27 cellular contexts compared by ENCODE assay signal in genomic region chr2:119480718-119481142, GRCh38. TPM values are rescaled to one million over a fixed set of nuclear protein-coding genes. Genes with fewer than 3 reads are reported as not detected.
DNase-seq lines count a peak whose midpoint lies in the region; ATAC-seq, FAIRE-seq and TF ChIP-seq lines count a peak whose summit lies in the region.
"Had no signal": no experiment of that assay in that cellular context is flagged by ENCODE, and none has a peak within 500 bp of the region (broad histone marks: within the 10 kb centered on the region; RNA-seq: fewer than 3 reads in every experiment).

No MANE protein-coding gene starts in this region.

- CTCF ChIA-PET in T-cell (lab: Charles Lee): no interaction called here

- no peaks in the 10 kb centered on the region for H3K4me1 Mint-ChIP-seq in T-cell
- H3K4me1 Mint-ChIP-seq: activated naive CD4-positive, alpha-beta T cell treated with anti-CD3 and anti-CD28 coated beads, Interleukin-2, amount 50 U/mL, for 24 hours; CD4-positive, CD25-positive, alpha-beta regulatory T cell had no signal

- POLR2A ChIA-PET in T-cell (lab: Charles Lee): no interaction called here

- no peaks in the 10 kb centered on the region for H3K9me3 Mint-ChIP-seq in T-cell
- H3K9me3 Mint-ChIP-seq: activated naive CD4-positive, alpha-beta T cell treated with anti-CD3 and anti-CD28 coated beads, Interleukin-2, amount 50 U/mL, for 24 hours; memory B cell; T-helper 2 cell treated with Interferon-gamma antibody and Interleukin-4, amounts not matched to agents 5 μg/mL and 100 μg/mL, for 36 hours had no signal

- intact Hi-C loops in pancreas (cut with DNase I): no loop called here

- H3K4me1 ChIP-seq in right atrium auricular region (peaks cover 0 to 56% of the 10 kb centered on the region in 2 donors), pancreas (peaks cover 24 to 34% (median 28%) of the 10 kb centered on the region in 3 donors)
- H3K4me1 ChIP-seq: foreskin keratinocyte, HAP-1 had no signal

- no peak for FAIRE-seq in pancreas (lab: Jason Lieb, UNC)
- FAIRE-seq: kidney, urothelium cell line had no signal

- H3K9me3 ChIP-seq in right atrium auricular region: no peaks in the 10 kb centered on the region
- H3K9me3 ChIP-seq in pancreas: no peaks in the 10 kb centered on the region
- H3K9me3 ChIP-seq: ascending aorta, HAP-1, ovary had no signal

- no peak overlapping the region for H3K27ac Mint-ChIP-seq in T-cell
- H3K27ac Mint-ChIP-seq: activated CD8-positive, alpha-beta T cell treated with anti-CD3 and anti-CD28 coated beads, Interleukin-2, amount 10 ng/mL, durations not matched to agents 7 days and 5 days; activated naive CD4-positive, alpha-beta T cell treated with anti-CD3 and anti-CD28 coated beads, Interleukin-2, amount 50 U/mL, for 24 hours; CD4-positive, CD25-positive, alpha-beta regulatory T cell; memory B cell; T-helper 2 cell treated with Interferon-gamma antibody and Interleukin-4, amounts not matched to agents 5 μg/mL and 100 μg/mL, for 36 hours had no signal

- 56 to 57% methylated on average over 10 to 11 of the region's 11 CpGs for WGBS in pancreas, 2 donors

- H3K4me3 Mint-ChIP-seq in T-cell: no peak overlapping the region
- H3K4me3 Mint-ChIP-seq: activated CD8-positive, alpha-beta T cell treated with anti-CD3 and anti-CD28 coated beads, Interleukin-2, amount 10 ng/mL, durations not matched to agents 7 days and 5 days; activated naive CD4-positive, alpha-beta T cell treated with anti-CD3 and anti-CD28 coated beads, Interleukin-2, amount 50 U/mL, for 24 hours; CD4-positive, CD25-positive, alpha-beta regulatory T cell; memory B cell; T-helper 2 cell treated with Interferon-gamma antibody and Interleukin-4, amounts not matched to agents 5 μg/mL and 100 μg/mL, for 36 hours had no signal

- no peaks in the 10 kb centered on the region for H3K36me3 Mint-ChIP-seq in T-cell
- H3K36me3 Mint-ChIP-seq: activated naive CD4-positive, alpha-beta T cell treated with anti-CD3 and anti-CD28 coated beads, Interleukin-2, amount 50 U/mL, for 24 hours; CD4-positive, CD25-positive, alpha-beta regulatory T cell; memory B cell had no signal

- H3K27me3 ChIP-seq in right atrium auricular region: no peaks in the 10 kb centered on the region
- H3K27me3 ChIP-seq in pancreas: no peaks in the 10 kb centered on the region
- H3K27me3 ChIP-seq: ascending aorta, foreskin keratinocyte, ovary had no signal

- H3K27me3 Mint-ChIP-seq in T-cell: peaks cover 11 to 40% of the 10 kb centered on the region in 2 donors

- H3K27ac ChIP-seq in VCaP: peak overlapping the region; percentile 31
- peak overlapping the region; percentile 79 to 94 for H3K27ac ChIP-seq in right atrium auricular region
- H3K27ac ChIP-seq in pancreas: peak overlapping the region in 3 of 4 donors; percentile 3 to 95 (median 93)
- H3K27ac ChIP-seq: foreskin keratinocyte, ovary had no signal

- H3K36me3 ChIP-seq in right atrium auricular region (no peaks in the 10 kb centered on the region), pancreas (no peaks in the 10 kb centered on the region)
- H3K36me3 ChIP-seq: ascending aorta, HAP-1, ovary had no signal

- ATAC-seq in pancreas: peak; percentile 26 to 54 (median 43)
- ATAC-seq in T-cell (replicated peaks in 1 of 4): no peak
- no peak for ATAC-seq in GM18505 (IDR thresholded peaks at IDR 0.05; ENCODE audit: unreplicated experiment)
- ATAC-seq: activated CD8-positive, alpha-beta T cell treated with anti-CD3 and anti-CD28 coated beads, Interleukin-2, amount 10 ng/mL, durations not matched to agents 7 days and 5 days; foreskin keratinocyte; sciatic nerve; SK-N-SH treated with all-trans-retinoic acid at 6 μM for 48 hours had no signal

- TF ChIP-seq CTCF in VCaP (conservative IDR thresholded peaks at IDR 0.05): no peak
- no peak for TF ChIP-seq CTCF in right atrium auricular region (IDR thresholded peaks at IDR 0.05)
- TF ChIP-seq CTCF in pancreas (IDR thresholded peaks at IDR 0.05): no peak

- peak; percentile 66 for DNase-seq in ELF-1 (ENCODE audit: low read depth, low spot score)
- peak; percentile 34 for DNase-seq in right atrium auricular region (ENCODE audit: low spot score)
- peak in 3 of 6 donors; percentile 58 to 69 (median 66) for DNase-seq in pancreas
- DNase-seq in NOMO-1 treated with DMSO at 0.1 percent for 48 hours (lab: John Stamatoyannopoulos, UW; ENCODE audit: unreplicated experiment): no peak
- DNase-seq in H4 (ENCODE audit: low spot score): no peak
- no peak for DNase-seq in T-cell
- DNase-seq: activated CD8-positive, alpha-beta T cell treated with anti-CD3 and anti-CD28 coated beads, Interleukin-2, amount 10 ng/mL, durations not matched to agents 7 days and 5 days; activated T-cell treated with anti-CD3 and anti-CD28 coated beads, Interleukin-2, amount 50 U/mL, for 48 hours; CD4-positive, CD25-positive, alpha-beta regulatory T cell; foreskin keratinocyte; KG1; kidney; NCI-H146; NCI-H524; ovary had no signal

- H3K4me3 ChIP-seq in right atrium auricular region: no peak overlapping the region
- peak overlapping the region in 1 of 4 donors; percentile 43 for H3K4me3 ChIP-seq in pancreas
- H3K4me3 ChIP-seq: ascending aorta, HAP-1, ovary had no signal

- TF ChIP-seq POLR2A in GM18505 (IDR thresholded peaks at IDR 0.05; ENCODE audit: borderline replicate concordance, extremely low read depth, insufficient read depth, insufficient read length): no peak

RNA-seq across cellular contexts. Expression of gene SCTR, which starts 43.6 kb away (rescaled TPM):
- total RNA-seq in right atrium auricular region: not detected
- total RNA-seq in pancreas: 10 to 100 TPM; 31.9 to 93.8 (median 69.0) TPM
- polyA plus RNA-seq in pancreas: 1,000 to 10,000 TPM; 1,078 to 1,263 TPM
- not detected in 2 replicates for total RNA-seq in H4 (2014; rRNA removed; shearing (Covaris generic))
- total RNA-seq in T-cell: not detected
- total RNA-seq: activated CD8-positive, alpha-beta T cell treated with anti-CD3 and anti-CD28 coated beads, Interleukin-2, amount 10 ng/mL, durations not matched to agents 7 days and 5 days; ascending aorta; CD4-positive, CD25-positive, alpha-beta regulatory T cell; epithelial cell of proximal tubule; foreskin keratinocyte; RPMI7951; sciatic nerve had no signal
- polyA plus RNA-seq: CD4-positive, CD25-positive, alpha-beta regulatory T cell; foreskin keratinocyte had no signal

RNA-seq across cellular contexts. Expression of gene TMEM37, which starts 49.1 kb away (rescaled TPM):
- total RNA-seq in right atrium auricular region (1 to 10 TPM; 3.3 to 5.4 TPM), pancreas (10 to 100 TPM in 4 of 6 donors, 1 to 10 TPM in 2; 5.2 to 11.2 (median 10.2) TPM), T-cell (under 1 TPM in 2 of 5 donors, not detected in 3; 0.44 to 0.60 TPM)
- 10 to 100 TPM; 10.3 to 25.3 TPM for polyA plus RNA-seq in pancreas
- total RNA-seq in H4 (2014; rRNA removed; shearing (Covaris generic)): 1.5 and 1.9 TPM in 2 replicates
- total RNA-seq: activated CD8-positive, alpha-beta T cell treated with anti-CD3 and anti-CD28 coated beads, Interleukin-2, amount 10 ng/mL, durations not matched to agents 7 days and 5 days; CD4-positive, CD25-positive, alpha-beta regulatory T cell; RPMI7951 had no signal

Comparison
In these comparisons a context has a peak if more than half of its experiments do, and no peak if none do; other contexts are left out.
1. DNase-seq: peak in ELF-1 (single experiment) and right atrium auricular region (single experiment); none in NOMO-1 treated with DMSO at 0.1 percent for 48 hours (single experiment), H4 (single experiment) and T-cell (0 of 34).
2. H3K27ac ChIP-seq: peak in every context shown above with its lines; median percentile 93 in pancreas; 86 in right atrium auricular region; 31 in VCaP.
3. ATAC-seq: peak in pancreas (4 of 4); none in T-cell (0 of 4) and GM18505 (single experiment).
4. RNA of gene SCTR, which starts 43.6 kb away (total RNA-seq): 31.9 to 93.8 TPM in pancreas; not detected in right atrium auricular region, not detected in H4 and not detected in T-cell; every median in the first group is over 10 times any median in the second.